9 cellular contexts compared by ENCODE assay signal in genomic region chrX:153539171-153539978, GRCh38. TPM values are rescaled to one million over a fixed set of nuclear protein-coding genes. Genes with fewer than 3 reads are reported as not detected.
DNase-seq lines count a peak whose midpoint lies in the region; ATAC-seq, FAIRE-seq and TF ChIP-seq lines count a peak whose summit lies in the region.
"Had no signal": no experiment of that assay in that cellular context is flagged by ENCODE, and none has a peak within 500 bp of the region (broad histone marks: within the 10 kb centered on the region; RNA-seq: fewer than 3 reads in every experiment).

No MANE protein-coding gene starts in this region.

- H3K9me3 ChIP-seq in Caco-2 = no peaks in the 10 kb centered on the region

- H3K4me3 ChIP-seq in Caco-2 (ENCODE audit: low read depth, low read length) (no peak overlapping the region), WI38 (ENCODE audit: low read depth, low read length) (no peak overlapping the region), bronchial epithelial cell (ENCODE audit: low read depth, low read length) (no peak overlapping the region), kidney epithelial cell (ENCODE audit: low read depth, low read length) (no peak overlapping the region)

- H3K4me3 Mint-ChIP-seq in Caco-2 (ENCODE audit: unreplicated experiment) = no peak overlapping the region

- H3K27ac Mint-ChIP-seq in Caco-2 (ENCODE audit: unreplicated experiment) = no peak overlapping the region

- H3K36me3 ChIP-seq in Caco-2 (ENCODE audit: control insufficient read depth, insufficient read depth, low read length) (no peaks in the 10 kb centered on the region), bronchial epithelial cell (ENCODE audit: control insufficient read depth, insufficient read depth, low read length) (no peaks in the 10 kb centered on the region), kidney epithelial cell (ENCODE audit: control insufficient read depth, insufficient read depth, low read length) (no peaks in the 10 kb centered on the region)

- POLR2A ChIA-PET in Caco-2 (lab: Charles Lee) = no interaction called here

- DNase-seq in Caco-2 (peak; percentile 60 to 76), LoVo (ENCODE audit: low spot score) (peak; percentile 61), bronchial epithelial cell (ENCODE audit: low read depth) (peak; percentile 32), kidney epithelial cell (ENCODE audit: low read depth) (no peak)
- peak; percentile 17 for DNase-seq in stimulated activated CD4-positive, alpha-beta T cell treated with anti-CD3 and anti-CD28 coated beads, Interleukin-2, amount 100 ng/mL, for 4 hours (ENCODE audit: low read depth)

- BruUV-seq in Caco-2 (replicated peaks; lab: Mats Ljungman, UMichigan) = no TSS peak

- no peaks in the 10 kb centered on the region for H3K36me3 Mint-ChIP-seq in Caco-2 (ENCODE audit: insufficient read depth, unreplicated experiment)

- no peaks in the 10 kb centered on the region for H3K4me1 Mint-ChIP-seq in Caco-2 (ENCODE audit: low read depth, unreplicated experiment)

- no peak for FAIRE-seq in bronchial epithelial cell (lab: Jason Lieb, UNC)

- peak; percentile 59 to 91 for TF ChIP-seq CTCF in Caco-2 (IDR thresholded peaks at IDR 0.05; ENCODE audit: insufficient read depth in 1 of 2, low read depth in 1 of 2, low read length in 1 of 2, severe bottlenecking in 1 of 2, unreplicated experiment in 1 of 2)
- TF ChIP-seq CTCF in WI38 (IDR thresholded peaks at IDR 0.05; ENCODE audit: low read depth, low read length) = peak; percentile 84
- peak; percentile 86 for TF ChIP-seq CTCF in bronchial epithelial cell (IDR thresholded peaks at IDR 0.05; ENCODE audit: insufficient read depth, low read length, severe bottlenecking)
- peak; percentile 85 for TF ChIP-seq CTCF in kidney epithelial cell (IDR thresholded peaks at IDR 0.05; ENCODE audit: insufficient read depth, low read length, poor library complexity, severe bottlenecking)

- no peaks in the 10 kb centered on the region for H3K27me3 ChIP-seq in Caco-2 (replicated peaks; ENCODE audit: control insufficient read depth, insufficient read depth, low read length)
- no peaks in the 10 kb centered on the region for H3K27me3 ChIP-seq in bronchial epithelial cell (ENCODE audit: control insufficient read depth, insufficient read depth, low read length)
- peaks cover 6% of the 10 kb centered on the region for H3K27me3 ChIP-seq in kidney epithelial cell (ENCODE audit: control insufficient read depth, insufficient read depth, low read length)

- ATAC-seq in GM21526 (IDR thresholded peaks at IDR 0.05; ENCODE audit: low FRiP score, unreplicated experiment) (peak; percentile 78), HG03196 (IDR thresholded peaks at IDR 0.05; ENCODE audit: unreplicated experiment) (no peak)

- H3K27me3 Mint-ChIP-seq in Caco-2 (ENCODE audit: insufficient read depth, unreplicated experiment) = no peaks in the 10 kb centered on the region

- CTCF ChIA-PET in Caco-2 (lab: Charles Lee) = interaction anchor here (0.6 to 1.6 kb wide), 12 partner anchors 8 to 169 kb away, joined by 3 to 22 read pairs (median 3); no protein-coding TSS in a partner anchor

- no peaks in the 10 kb centered on the region for H3K4me1 ChIP-seq in Caco-2

- no peaks in the 10 kb centered on the region for H3K9me3 Mint-ChIP-seq in Caco-2 (ENCODE audit: unreplicated experiment)

- intact Hi-C loops in Caco-2 (cut with micrococcal nuclease; ENCODE audit: unreplicated experiment) = loop anchor here (1.0 kb wide), 1 partner anchor 129 kb away; no protein-coding TSS in a partner anchor

RNA-seq across cellular contexts. Expression of gene ATP2B3, which starts 21.9 kb away (rescaled TPM):
- total RNA-seq in Caco-2 (2022) (not detected in 2 replicates), bronchial epithelial cell (not detected in 2 replicates), kidney epithelial cell (not detected in 2 replicates)

RNA-seq across cellular contexts. Expression of gene BGN, which starts 44.6 kb away (rescaled TPM):
- total RNA-seq in Caco-2 (2022) (9.0 and 9.9 TPM in 2 replicates), bronchial epithelial cell (0.26 TPM in 1 of 2 replicates, not detected in the other), kidney epithelial cell (6.2 and 10.3 TPM in 2 replicates)
- total RNA-seq: T-helper 1 cell treated with Interleukin-12 subunit alpha and Interleukin-12 subunit beta and Interleukin-4 antibody, amounts not matched to agents 30 ng/mL and 1 ng/mL, for 36 hours had no signal

RNA-seq across cellular contexts. Expression of gene CCNQ, which starts 59.6 kb away (rescaled TPM):
- 23.8 and 26.3 TPM in 2 replicates for total RNA-seq in Caco-2 (2022)
- 37.1 and 53.4 TPM in 2 replicates for total RNA-seq in bronchial epithelial cell
- 29.3 and 36.6 TPM in 2 replicates for total RNA-seq in kidney epithelial cell
